ENCODE assay signal across 8 cellular contexts in genomic region chr6:26594730-26595632, GRCh38. TPM values are rescaled to one million over a fixed set of nuclear protein-coding genes. Genes with fewer than 3 reads are reported as not detected.
DNase-seq lines count a peak whose midpoint lies in the region; ATAC-seq and TF ChIP-seq lines count a peak whose summit lies in the region.

No MANE protein-coding gene starts in this region.

- H2AFZ ChIP-seq in ACC112 (ENCODE audit: low read length, unreplicated experiment): peak overlapping the region; percentile 41
- H2AFZ ChIP-seq in HCT116 (ENCODE audit: low read depth, low read length, poor library complexity, severe bottlenecking): peak overlapping the region; percentile 69
- peak overlapping the region; percentile 13 for H2AFZ ChIP-seq in neural progenitor cell (replicated peaks)

- peak overlapping the region; percentile 32 for H3K27ac Mint-ChIP-seq in neural progenitor cell

- peak overlapping the region; percentile 3; the same call in 1 of the 2 replicates for H3K27ac ChIP-seq in ACC112 (ENCODE audit: low read depth, low read length)
- peak overlapping the region; percentile 80 for H3K27ac ChIP-seq in HCT116 (ENCODE audit: low read depth, low read length)
- H3K27ac ChIP-seq in ectodermal cell (ENCODE audit: insufficient read depth, low read depth, low read length, poor library complexity, severe bottlenecking): peak overlapping the region; percentile 59
- no peak overlapping the region for H3K27ac ChIP-seq in neural progenitor cell

- no peaks in the 10 kb centered on the region for H3K9me3 Mint-ChIP-seq in neural progenitor cell

- H3K4me1 ChIP-seq in ACC112 (ENCODE audit: control insufficient read depth, insufficient read depth, low read length, unreplicated experiment) (peaks cover 6% of the 10 kb centered on the region), HCT116 (ENCODE audit: control insufficient read depth in 1 of 2, insufficient read depth in 2 of 2, low read length in 2 of 2) (peaks cover 19 to 43% of the 10 kb centered on the region in 2 experiments), ectodermal cell (ENCODE audit: control insufficient read depth, insufficient read depth, low read length) (no peaks in the 10 kb centered on the region), neural progenitor cell (peaks cover 7% of the 10 kb centered on the region)

- BruUV-seq in HCT116 (replicated peaks; lab: Mats Ljungman, UMichigan): no TSS peak

- no peak; the same call in 1 of the 2 replicates for TF ChIP-seq RAD21 in HCT116 (IDR thresholded peaks at IDR 0.05; ENCODE audit: low read depth)

- H3K79me2 ChIP-seq in ACC112 (ENCODE audit: control insufficient read depth, insufficient read depth, low read length, unreplicated experiment) (peaks cover 19% of the 10 kb centered on the region), HCT116 (ENCODE audit: insufficient read depth, low read length) (peaks cover 22% of the 10 kb centered on the region), neural progenitor cell (ENCODE audit: low read depth) (peaks cover 17% of the 10 kb centered on the region)

- H3K27me3 ChIP-seq in ACC112 (ENCODE audit: insufficient read depth, low read length): peaks cover 23% of the 10 kb centered on the region
- H3K27me3 ChIP-seq in HCT116 (ENCODE audit: insufficient read depth, low read length): no peaks in the 10 kb centered on the region
- H3K27me3 ChIP-seq in ectodermal cell (ENCODE audit: control insufficient read depth, insufficient read depth, low read length, poor library complexity, severe bottlenecking): peaks cover 24% of the 10 kb centered on the region
- peaks cover 44% of the 10 kb centered on the region for H3K27me3 ChIP-seq in neural progenitor cell

- H3K4me1 Mint-ChIP-seq in neural progenitor cell: peaks cover 8% of the 10 kb centered on the region

- DNase-seq in HCT116 (ENCODE audit: low read depth, low spot score) (peak; percentile 80), RPMI8226 (peak; percentile 35), neural progenitor cell (ENCODE audit: low spot score) (peak; percentile 70), GM20000 (ENCODE audit: low spot score) (no peak), D341Med (ENCODE audit: low spot score) (no peak)

- POLR2A ChIA-PET in HCT116 (lab: Charles Lee): interaction anchor here (0.6 to 2.1 kb wide), 19 partner anchors 11 to 1236 kb away, joined by 3 to 14 read pairs (median 4); a partner anchor contains a TSS

- H3K9ac ChIP-seq in HCT116 (ENCODE audit: low read length) (peak overlapping the region; percentile 87; the same call in 1 of the 2 replicates), neural progenitor cell (no peak overlapping the region)

- H3F3A ChIP-seq in neural progenitor cell (ENCODE audit: low read depth): peaks cover 28% of the 10 kb centered on the region

- no peak for TF ChIP-seq POLR2A in HCT116 (IDR thresholded peaks at IDR 0.05; ENCODE audit: borderline replicate concordance, extremely low read depth, insufficient read depth, insufficient read length)

- no peak overlapping the region for H3K4me3 Mint-ChIP-seq in neural progenitor cell

- peak; percentile 62 for ATAC-seq in HCT116
- ATAC-seq in HG03521 (IDR thresholded peaks at IDR 0.05; ENCODE audit: unreplicated experiment): no peak

- WGBS in ectodermal cell, 2 experiments: 21 to 23% methylated on average over 20 to 21 of the region's 23 CpGs

- intact Hi-C loops in HCT116 (cut with micrococcal nuclease): loop anchor here (1.0 to 5.0 kb wide), 3 partner anchors 23 to 537 kb away; a partner anchor contains a TSS

- 0 out of 2 replicates have a peak, but pooled peaks cover 11% of the 10 kb centered on the region for H3K36me3 ChIP-seq in ACC112 (ENCODE audit: insufficient read depth, low read length)
- H3K36me3 ChIP-seq in HCT116 (ENCODE audit: control insufficient read depth in 1 of 2, insufficient read depth in 2 of 2, low read length in 2 of 2): peaks cover 2 to 15% of the 10 kb centered on the region in 2 experiments; a peak in 1 of 4 replicates
- peaks cover 8% of the 10 kb centered on the region for H3K36me3 ChIP-seq in ectodermal cell (ENCODE audit: control insufficient read depth, insufficient read depth, low read length)
- no peaks in the 10 kb centered on the region for H3K36me3 ChIP-seq in neural progenitor cell

- H3K9me2 ChIP-seq in HCT116 (ENCODE audit: insufficient read depth): no peaks in the 10 kb centered on the region

- CTCF ChIA-PET in HCT116 (lab: Charles Lee): interaction anchor here (0.6 to 4.2 kb wide), 20 partner anchors 10 to 422 kb away, joined by 3 to 60 read pairs (median 7); no protein-coding TSS in a partner anchor

- no peak for TF ChIP-seq CTCF in HCT116 (IDR thresholded peaks at IDR 0.05 in 2 of 3, conservative IDR thresholded peaks at IDR 0.05 in 1 of 3; ENCODE audit: borderline replicate concordance in 1 of 3, insufficient read depth in 1 of 3, low read depth in 2 of 3, low read length in 2 of 3)
- TF ChIP-seq CTCF in neural progenitor cell (IDR thresholded peaks at IDR 0.05): no peak
- no peak for TF ChIP-seq CTCF in GM20000 (IDR thresholded peaks at IDR 0.05; ENCODE audit: extremely low read depth, missing control alignments)

- H3K4me2 ChIP-seq in HCT116 (ENCODE audit: low read length) (peak overlapping the region; percentile 92), neural progenitor cell (peak overlapping the region; percentile 79)

- RAD21 ChIA-PET in HCT116 (lab: Charles Lee; ENCODE audit: low non-redundant PET in 1 of 2, low total read pairs in 2 of 2, uncharacterized antibody in 2 of 2, unreplicated experiment in 2 of 2): interaction anchor here (0.6 to 2.5 kb wide), 9 partner anchors 18 to 264 kb away, joined by 3 to 17 read pairs (median 4); partner anchors contain the start of gene HMGN4 (in 1 of the 2)

- H3K9me3 ChIP-seq in HCT116 (ENCODE audit: control insufficient read depth in 1 of 2, insufficient read depth in 1 of 2, low read depth in 1 of 2, low read length in 2 of 2) (no peaks in the 10 kb centered on the region), ectodermal cell (ENCODE audit: control insufficient read depth, low read length) (no peaks in the 10 kb centered on the region), neural progenitor cell (ENCODE audit: low read depth) (no peaks in the 10 kb centered on the region)

- H3K27me3 Mint-ChIP-seq in neural progenitor cell (ENCODE audit: insufficient read depth, low read depth): peaks cover 20% of the 10 kb centered on the region

- peaks cover 13% of the 10 kb centered on the region for H3K36me3 Mint-ChIP-seq in neural progenitor cell

- H3K4me3 ChIP-seq in ACC112 (ENCODE audit: low read depth, low read length) (peak overlapping the region; percentile 97), HCT116 (replicated peaks in 1 of 2; ENCODE audit: low read depth in 1 of 2, low read length in 2 of 2) (peak overlapping the region in 1 of 2 experiments; percentile 94; a peak in 2 of 4 replicates), ectodermal cell (ENCODE audit: insufficient read depth, low read depth, low read length) (peak overlapping the region; percentile 74), neural progenitor cell (peak overlapping the region; percentile 71)

- no peaks in the 10 kb centered on the region for H4K20me1 ChIP-seq in HCT116 (ENCODE audit: insufficient read depth)
- no peaks in the 10 kb centered on the region for H4K20me1 ChIP-seq in neural progenitor cell (ENCODE audit: low read depth)

TF ChIP-seq in HCT116, 20 proteins besides CTCF, POLR2A, EP300 and RAD21 (continues in another document):
- no peak for TF ChIP-seq ZNF274 (IDR thresholded peaks at IDR 0.05; ENCODE audit: low read depth, low read length)
- no peak for TF ChIP-seq REST (IDR thresholded peaks at IDR 0.05; ENCODE audit: low read depth)

RNA-seq across cellular contexts. Expression of gene ABT1, which starts 1.8 kb away (rescaled TPM):
- 26.7 TPM for total RNA-seq in HCT116 (2021; ENCODE audit: unreplicated experiment)
- 21.8 and 22.1 TPM in 2 replicates for polyA plus RNA-seq in HCT116 (2012)
- 17.3 TPM for polyA plus RNA-seq in ectodermal cell (2013, experiment 1 of 4)
- polyA plus RNA-seq in ectodermal cell (2013, experiment 2 of 4): 18.4 TPM
- 15.8 TPM for polyA plus RNA-seq in ectodermal cell (2013, experiment 3 of 4)
- polyA plus RNA-seq in ectodermal cell (2013, experiment 4 of 4): 17.1 TPM
- total RNA-seq in neural progenitor cell (ENCODE audit: low replicate concordance): 13.1 and 17.3 TPM in 2 replicates

RNA-seq across cellular contexts. Expression of gene HMGN4, which starts 56.8 kb away (rescaled TPM):
- total RNA-seq in HCT116 (2021; ENCODE audit: unreplicated experiment) (73.8 TPM), neural progenitor cell (ENCODE audit: low replicate concordance) (81.8 and 86.8 TPM in 2 replicates)
- polyA plus RNA-seq in HCT116 (2012): 48.2 and 64.6 TPM in 2 replicates
- 76.9 TPM for polyA plus RNA-seq in ectodermal cell (2013, experiment 1 of 4)
- polyA plus RNA-seq in ectodermal cell (2013, experiment 2 of 4): 71.1 TPM
- polyA plus RNA-seq in ectodermal cell (2013, experiment 3 of 4): 73.8 TPM
- 79.7 TPM for polyA plus RNA-seq in ectodermal cell (2013, experiment 4 of 4)

Comparison
In these comparisons a context has a peak if more than half of its experiments do, and no peak if none do; other contexts are left out.
1. H2AFZ ChIP-seq: peak in every context shown above with its lines; median percentile 69 in HCT116; 41 in ACC112; 13 in neural progenitor cell.
2. DNase-seq: peak in HCT116 (single experiment), RPMI8226 (single experiment) and neural progenitor cell (single experiment); none in GM20000 (single experiment) and D341Med (single experiment).